ENCODE assay signal across 18 cellular contexts in the genomic region with DNA sequence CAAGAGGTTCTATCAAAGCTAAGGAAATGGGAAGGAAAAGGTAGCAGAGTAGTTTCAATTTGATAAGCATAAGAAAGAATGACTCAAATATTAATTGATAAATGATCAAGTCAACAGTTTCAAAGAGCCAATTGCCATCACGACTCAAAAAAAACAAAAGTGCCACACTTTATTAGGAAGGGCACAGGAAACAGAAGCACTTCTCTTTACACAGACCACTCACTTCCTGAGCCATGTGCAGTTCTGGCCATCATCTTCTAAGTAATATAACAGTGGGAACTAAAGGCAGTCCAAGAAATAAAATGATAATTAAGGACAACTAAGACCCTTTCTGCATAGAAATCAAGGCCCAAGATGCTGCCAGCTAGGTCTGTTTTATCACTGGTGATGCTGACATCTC. TPM values are rescaled to one million over a fixed set of nuclear protein-coding genes. Genes with fewer than 3 reads are reported as not detected.
DNase-seq lines count a peak whose midpoint lies in the region; ATAC-seq lines count a peak whose summit lies in the region.
"Had no signal": no experiment of that assay in that cellular context is flagged by ENCODE, and none has a peak within 500 bp of the region (broad histone marks: within the 10 kb centered on the region; RNA-seq: fewer than 3 reads in every experiment).

No MANE protein-coding gene starts in this region.

- peaks cover 36% of the 10 kb centered on the region for H4K20me1 ChIP-seq in BLaER1

- peaks cover 16% of the 10 kb centered on the region for H3K4me1 ChIP-seq in BLaER1

- no peak overlapping the region for H3K9ac ChIP-seq in BLaER1
- H3K9ac ChIP-seq: SK-N-SH had no signal

- H3K4me2 ChIP-seq in BLaER1, result peak overlapping the region; percentile 60
- H3K4me2 ChIP-seq: SK-N-SH had no signal

- no peak for ATAC-seq in HG03280 (IDR thresholded peaks at IDR 0.05; ENCODE audit: unreplicated experiment)
- ATAC-seq: GM12878, Panc1, Right ventricle myocardium inferior had no signal

- H3K36me3 ChIP-seq in BLaER1, result peaks cover 53% of the 10 kb centered on the region

- DNase-seq in AML-193 (lab: John Stamatoyannopoulos, UW) (peak; percentile 25 to 43), Kasumi-1 (lab: John Stamatoyannopoulos, UW) (peak; percentile 48 to 76), dermis blood vessel endothelial cell (peak; percentile 44), SIG-M5 treated with dmso at 0.1 percent for 504 hours (lab: John Stamatoyannopoulos, UW; ENCODE audit: unreplicated experiment) (no peak)
- no peak for DNase-seq in activated CD4-positive, CD25-positive, alpha-beta regulatory T cell treated with anti-CD3 and anti-CD28 coated beads, Interleukin-2, amount 50 U/mL, for 72 hours
- DNase-seq: COR-L47, DMS53, NCI-H1105, NCI-H1694 treated with DMSO at 0.1 percent for 48 hours, NCI-H446 treated with DMSO at 0.1 percent for 48 hours, NCI-H748 treated with DMSO at 0.1 percent for 48 hours, SK-N-SH had no signal

- H3K9me3 ChIP-seq in BLaER1, result no peaks in the 10 kb centered on the region
- H3K9me3 ChIP-seq: HAP-1, SK-N-SH had no signal

- H3K27me3 ChIP-seq in BLaER1, result no peaks in the 10 kb centered on the region

- H3K27ac ChIP-seq in BLaER1, result no peak overlapping the region

- no peak overlapping the region for H3K4me3 ChIP-seq in BLaER1
- H3K4me3 ChIP-seq: GM12878, HAP-1 had no signal

RNA-seq across cellular contexts. Expression of gene TM7SF3, which starts 13.2 kb away (rescaled TPM):
- 80.0 and 109 TPM in 2 replicates for total RNA-seq in dermis blood vessel endothelial cell

RNA-seq across cellular contexts. Expression of gene MED21, which starts 21.4 kb away (rescaled TPM):
- 53.1 and 57.6 TPM in 2 replicates for total RNA-seq in dermis blood vessel endothelial cell

Comparison
In these comparisons a context has a peak if more than half of its experiments do, and no peak if none do; other contexts are left out.
1. DNase-seq: peak in AML-193 (2 of 2), Kasumi-1 (2 of 2) and dermis blood vessel endothelial cell (single experiment); none in SIG-M5 treated with dmso at 0.1 percent for 504 hours (single experiment) and activated CD4-positive, CD25-positive, alpha-beta regulatory T cell treated with anti-CD3 and anti-CD28 coated beads, Interleukin-2, amount 50 U/mL, for 72 hours (single experiment).